Comparison of ENCODE assay signal across 25 cellular contexts in genomic region chr19:28549680-28550277, GRCh38.
DNase-seq lines count a peak whose midpoint lies in the region; ATAC-seq, FAIRE-seq and TF ChIP-seq lines count a peak whose summit lies in the region.
"Had no signal": no experiment of that assay in that cellular context is flagged by ENCODE, and none has a peak within 500 bp of the region (broad histone marks: within the 10 kb centered on the region; RNA-seq: fewer than 3 reads in every experiment).

No MANE protein-coding gene starts in this region.

- WGBS in right lobe of liver (ENCODE audit: insufficient coverage, low coverage, low lambda C conversion rate, missing lambda C conversion rate) = 27% methylated on average over 3 of the region's 7 CpGs
- 5% methylated on average over 7 of the region's 7 CpGs for WGBS in HepG2 (ENCODE audit: low lambda C conversion rate)
- 63 to 65% (median 63%) methylated on average over 7 of the region's 7 CpGs for WGBS in psoas muscle, 3 donors

- no peaks in the 10 kb centered on the region for H3K36me3 ChIP-seq in right lobe of liver
- H3K36me3 ChIP-seq in HepG2 (replicated peaks in 1 of 2; ENCODE audit: control insufficient read depth in 1 of 2, insufficient read depth in 2 of 2, low read length in 2 of 2) = no peaks in the 10 kb centered on the region
- H3K36me3 ChIP-seq in naive thymus-derived CD4-positive, alpha-beta T cell (ENCODE audit: control insufficient read depth in 2 of 3, insufficient read depth in 3 of 3, low read length in 3 of 3) = no peaks in the 10 kb centered on the region
- H3K36me3 ChIP-seq in psoas muscle (ENCODE audit: insufficient read depth in 1 of 2, low read depth in 1 of 2) = no peaks in the 10 kb centered on the region
- H3K36me3 ChIP-seq: BLaER1, MG63, SJSA1 had no signal

- DNase-seq in right lobe of liver = no peak
- no peak for DNase-seq in HepG2 (ENCODE audit: low spot score)
- peak; percentile 73 for DNase-seq in NCI-H345 treated with DMSO at 0.1 percent for 48 hours (lab: John Stamatoyannopoulos, UW; ENCODE audit: unreplicated experiment)
- no peak for DNase-seq in left lobe of liver (ENCODE audit: low spot score)
- DNase-seq in naive thymus-derived CD4-positive, alpha-beta T cell = no peak
- no peak for DNase-seq in chondrocyte (ENCODE audit: low spot score)
- DNase-seq in NCI-H187 treated with DMSO at 0.1 percent for 48 hours (lab: John Stamatoyannopoulos, UW) = no peak
- DNase-seq in psoas muscle = no peak
- DNase-seq: CD4-positive, CD25-positive, alpha-beta regulatory T cell; KG1; MG63; NCI-H2029 treated with DMSO at 0.1 percent for 48 hours; NCI-H226; NCI-H524; NCI-H748 treated with DMSO at 0.1 percent for 48 hours; NK-92 treated with Interleukin-12 subunit alpha and Interleukin-12 subunit beta, amount 100 ng/mL, for 24 hours; PC-9; Right ventricle myocardium superior; T-cell had no signal

- H3K9me3 ChIP-seq in right lobe of liver (no peaks in the 10 kb centered on the region), HepG2 (ENCODE audit: low read length) (peaks cover 84% of the 10 kb centered on the region), psoas muscle (no peaks in the 10 kb centered on the region)
- no peaks in the 10 kb centered on the region for H3K9me3 ChIP-seq in naive thymus-derived CD4-positive, alpha-beta T cell (ENCODE audit: control insufficient read depth in 2 of 3, low read length in 3 of 3)
- H3K9me3 ChIP-seq: BLaER1, MG63, SJSA1 had no signal

- no peak overlapping the region for H3K4me3 ChIP-seq in right lobe of liver
- no peak overlapping the region for H3K4me3 ChIP-seq in HepG2 (replicated peaks in 1 of 3; ENCODE audit: insufficient read depth in 1 of 3, low read depth in 2 of 3, low read length in 3 of 3)
- no peak overlapping the region for H3K4me3 ChIP-seq in naive thymus-derived CD4-positive, alpha-beta T cell (ENCODE audit: low read length)
- no peak overlapping the region for H3K4me3 ChIP-seq in psoas muscle
- H3K4me3 ChIP-seq: BLaER1, MG63, PC-9, SJSA1 had no signal

- H3K27me3 ChIP-seq in right lobe of liver (no peaks in the 10 kb centered on the region), HepG2 (ENCODE audit: control insufficient read depth in 1 of 2, insufficient read depth in 2 of 2, low read length in 2 of 2) (no peaks in the 10 kb centered on the region), psoas muscle (ENCODE audit: insufficient read depth in 3 of 3, low read length in 2 of 3) (no peaks in the 10 kb centered on the region)
- H3K27me3 ChIP-seq in naive thymus-derived CD4-positive, alpha-beta T cell (ENCODE audit: control insufficient read depth in 2 of 2, insufficient read depth in 2 of 2, low read length in 2 of 2) = no peaks in the 10 kb centered on the region
- H3K27me3 ChIP-seq: BLaER1, MG63, SJSA1 had no signal

- H3K27ac Mint-ChIP-seq in naive thymus-derived CD4-positive, alpha-beta T cell = peak overlapping the region in 1 of 9 donors; percentile 46
- no peak overlapping the region for H3K27ac Mint-ChIP-seq in chondrocyte (ENCODE audit: unreplicated experiment)
- H3K27ac Mint-ChIP-seq: T-cell had no signal

- H3K36me3 Mint-ChIP-seq in naive thymus-derived CD4-positive, alpha-beta T cell = peaks cover 0 to 9% (median 0%) of the 10 kb centered on the region in 5 donors
- H3K36me3 Mint-ChIP-seq in chondrocyte (ENCODE audit: low read depth) = no peaks in the 10 kb centered on the region
- H3K36me3 Mint-ChIP-seq: CD4-positive, CD25-positive, alpha-beta regulatory T cell; T-cell had no signal

- POLR2A ChIA-PET in HepG2 (lab: Yijun Ruan, JAX) = no interaction called here
- POLR2A ChIA-PET in naive thymus-derived CD4-positive, alpha-beta T cell (lab: Charles Lee) = no interaction called here

- intact Hi-C loops in right lobe of liver (cut with DNase I) (no loop called here), HepG2 (cut with micrococcal nuclease; ENCODE audit: unreplicated experiment) (no loop called here), psoas muscle (cut with DNase I) (no loop called here)
- intact Hi-C loops in naive thymus-derived CD4-positive, alpha-beta T cell (cut with micrococcal nuclease) = loop anchor here in 1 of 2 donors (5.0 kb wide), 1 partner anchor 62 kb away; no protein-coding TSS in a partner anchor

- no peak overlapping the region for H3K27ac ChIP-seq in right lobe of liver
- no peak overlapping the region for H3K27ac ChIP-seq in HepG2 (ENCODE audit: extremely low read length, insufficient read depth, low read length)
- H3K27ac ChIP-seq in naive thymus-derived CD4-positive, alpha-beta T cell (ENCODE audit: low read depth, low read length) = no peak overlapping the region
- no peak overlapping the region for H3K27ac ChIP-seq in psoas muscle
- H3K27ac ChIP-seq: BLaER1, PC-9, SJSA1 had no signal

- H3K4me1 Mint-ChIP-seq in naive thymus-derived CD4-positive, alpha-beta T cell = peaks cover 0 to 24% (median 0%) of the 10 kb centered on the region in 7 donors
- no peaks in the 10 kb centered on the region for H3K4me1 Mint-ChIP-seq in chondrocyte (ENCODE audit: low read depth)

- FAIRE-seq in HepG2 (lab: Jason Lieb, UNC) = no peak
- FAIRE-seq: A204.1, D721Med, G401.6, H54 had no signal

- H2AFZ ChIP-seq in HepG2 (ENCODE audit: low read length) = no peak overlapping the region
- H2AFZ ChIP-seq: PC-9 had no signal

- no TSS peak for BruUV-seq in HepG2 (replicated peaks; lab: Mats Ljungman, UMichigan)

- no peak for TF ChIP-seq RAD21 in HepG2 (CRISPR knock-in tag; IDR thresholded peaks at IDR 0.05)

- H3K79me2 ChIP-seq in HepG2 (ENCODE audit: insufficient read depth, low read length) = no peaks in the 10 kb centered on the region

- H3K9me3 Mint-ChIP-seq in naive thymus-derived CD4-positive, alpha-beta T cell = peaks cover 0 to 14% (median 2%) of the 10 kb centered on the region in 11 donors
- H3K9me3 Mint-ChIP-seq in chondrocyte (ENCODE audit: low read depth) = peaks cover 6% of the 10 kb centered on the region

- no peak overlapping the region for H3K4me2 ChIP-seq in HepG2 (ENCODE audit: low read depth, low read length)
- H3K4me2 ChIP-seq: BLaER1, PC-9 had no signal

- peaks cover 0 to 3% (median 0%) of the 10 kb centered on the region in 5 donors for H3K27me3 Mint-ChIP-seq in naive thymus-derived CD4-positive, alpha-beta T cell
- peaks cover 2% of the 10 kb centered on the region for H3K27me3 Mint-ChIP-seq in chondrocyte (ENCODE audit: low read depth)
- H3K27me3 Mint-ChIP-seq: CD4-positive, CD25-positive, alpha-beta regulatory T cell; T-cell had no signal

- no peaks in the 10 kb centered on the region for H4K20me1 ChIP-seq in HepG2 (ENCODE audit: insufficient read depth, low read length)
- H4K20me1 ChIP-seq: BLaER1 had no signal

- no peak overlapping the region for H3K9ac ChIP-seq in HepG2 (ENCODE audit: insufficient read depth, low read depth, low read length)
- H3K9ac ChIP-seq: BLaER1 had no signal

- H3K4me1 ChIP-seq in right lobe of liver (peaks cover 0 to 8% (median 4%) of the 10 kb centered on the region in 4 donors), HepG2 (ENCODE audit: insufficient read depth, low read length) (no peaks in the 10 kb centered on the region), psoas muscle (no peaks in the 10 kb centered on the region)
- no peaks in the 10 kb centered on the region for H3K4me1 ChIP-seq in naive thymus-derived CD4-positive, alpha-beta T cell (ENCODE audit: control insufficient read depth in 2 of 2, insufficient read depth in 2 of 2, low read length in 2 of 2)
- H3K4me1 ChIP-seq: SJSA1 had no signal

- CTCF ChIA-PET in HepG2 (lab: Yijun Ruan, JAX; ENCODE audit: low intra/inter-chr PET ratio, low total read pairs) = no interaction called here
- CTCF ChIA-PET in naive thymus-derived CD4-positive, alpha-beta T cell (lab: Charles Lee) = no interaction called here

- TF ChIP-seq POLR2A in right lobe of liver (IDR thresholded peaks at IDR 0.05) = no peak
- TF ChIP-seq POLR2A in HepG2 (IDR thresholded peaks at IDR 0.05; ENCODE audit: insufficient read depth in 1 of 2, low read depth in 2 of 2, low read length in 2 of 2) = no peak

- TF ChIP-seq EP300 in HepG2 (IDR thresholded peaks at IDR 0.05; ENCODE audit: low read depth in 2 of 2, low read length in 2 of 2) (no peak), HepG2 (CRISPR knock-in tag; IDR thresholded peaks at IDR 0.05; ENCODE audit: borderline replicate concordance) (no peak)

- ATAC-seq in right lobe of liver (peak; percentile 40 to 69 (median 54)), HepG2 (no peak), left lobe of liver (peak; percentile 74), psoas muscle (no peak)
- ATAC-seq in naive thymus-derived CD4-positive, alpha-beta T cell = no peak

- peak overlapping the region in 1 of 10 donors; percentile 23 for H3K4me3 Mint-ChIP-seq in naive thymus-derived CD4-positive, alpha-beta T cell
- no peak overlapping the region for H3K4me3 Mint-ChIP-seq in chondrocyte (ENCODE audit: unreplicated experiment)
- H3K4me3 Mint-ChIP-seq: CD4-positive, CD25-positive, alpha-beta regulatory T cell; T-cell had no signal

- in situ Hi-C loops in HepG2 (cut with HindIII; ENCODE audit: extremely low pct_ligation_motif_present, low pct_unique_long_range_greater_than_20kb) = no loop called here

- TF ChIP-seq CTCF in right lobe of liver (IDR thresholded peaks at IDR 0.05) (no peak), HepG2 (CRISPR knock-in tag; IDR thresholded peaks at IDR 0.05) (no peak), chondrocyte (IDR thresholded peaks at IDR 0.05) (no peak), psoas muscle (IDR thresholded peaks at IDR 0.05) (no peak)

TF ChIP-seq in HepG2, 621 proteins besides CTCF, POLR2A, EP300 and RAD21 (continues in another document):
- TF ChIP-seq, protein P1, sequence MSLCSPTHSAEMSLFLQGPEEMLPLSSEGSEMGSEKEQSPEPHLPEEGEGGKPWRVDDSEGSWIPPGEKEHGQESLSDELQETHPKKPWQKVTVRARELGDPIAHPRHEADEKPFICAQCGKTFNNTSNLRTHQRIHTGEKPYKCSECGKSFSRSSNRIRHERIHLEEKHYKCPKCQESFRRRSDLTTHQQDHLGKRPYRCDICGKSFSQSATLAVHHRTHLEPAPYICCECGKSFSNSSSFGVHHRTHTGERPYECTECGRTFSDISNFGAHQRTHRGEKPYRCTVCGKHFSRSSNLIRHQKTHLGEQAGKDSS (CRISPR knock-in tag; IDR thresholded peaks at IDR 0.05; ENCODE audit: borderline replicate concordance, low read depth) = no peak
- no peak for TF ChIP-seq RNF2 (conservative IDR thresholded peaks at IDR 0.05; ENCODE audit: low read depth)

Comparison
In these comparisons a context has a peak if more than half of its experiments do, and no peak if none do; other contexts are left out.
1. ATAC-seq: peak in right lobe of liver (4 of 4) and left lobe of liver (single experiment); none in HepG2 (single experiment), naive thymus-derived CD4-positive, alpha-beta T cell (single experiment) and psoas muscle (0 of 4).